19 cellular contexts compared by ENCODE assay signal in genomic region chr17:70968302-70968701, GRCh38.
"Had no signal": no experiment of that assay in that cellular context is flagged by ENCODE, and none has a peak within 500 bp of the region (broad histone marks: within the 10 kb centered on the region; RNA-seq: fewer than 3 reads in every experiment).

No MANE protein-coding gene starts in this region.

- H3K4me1 ChIP-seq: adrenal gland, psoas muscle, tibial artery had no signal

- DNase-seq: activated CD4-positive, alpha-beta T cell treated with anti-CD3 and anti-CD28 coated beads, Interleukin-2, amount 50 U/mL, for 4 hours; activated gamma-delta T cell; adrenal gland; foreskin fibroblast; left cardiac atrium; natural killer cell; ovary; psoas muscle; right cardiac atrium; stimulated activated naive CD8-positive, alpha-beta T cell treated with anti-CD3 and anti-CD28 coated beads, Interleukin-15, Interleukin-2, amounts not matched to agents 100 U/mL and 50 U/mL, for 24 hours; substantia nigra; T-helper 2 cell; tibial artery; WERI-Rb-1 had no signal

- H3K36me3 ChIP-seq: adrenal gland, ovary, tibial artery, WERI-Rb-1 had no signal

- H3K27ac Mint-ChIP-seq: activated naive CD4-positive, alpha-beta T cell treated with anti-CD3 and anti-CD28 coated beads, Interleukin-2, amount 50 U/mL, for 72 hours; brain; natural killer cell had no signal

- H3K27me3 ChIP-seq: adrenal gland, hepatocyte, tibial artery had no signal

- H3K4me3 Mint-ChIP-seq: brain; central memory CD8-positive, alpha-beta T cell; natural killer cell had no signal

- H3K9me3 ChIP-seq: adrenal gland, ovary had no signal

- H3K27me3 Mint-ChIP-seq: brain; central memory CD8-positive, alpha-beta T cell had no signal

- H3K4me3 ChIP-seq: adrenal gland, coronary artery, hepatocyte, ovary, psoas muscle, tibial artery had no signal

- H3K27ac ChIP-seq: adrenal gland, coronary artery, ovary, psoas muscle, tibial artery, WERI-Rb-1 had no signal

- H3K4me1 Mint-ChIP-seq: brain; central memory CD8-positive, alpha-beta T cell; natural killer cell had no signal

- H3K36me3 Mint-ChIP-seq: natural killer cell had no signal
